1 cellular context compared by ENCODE assay signal in the genomic region with DNA sequence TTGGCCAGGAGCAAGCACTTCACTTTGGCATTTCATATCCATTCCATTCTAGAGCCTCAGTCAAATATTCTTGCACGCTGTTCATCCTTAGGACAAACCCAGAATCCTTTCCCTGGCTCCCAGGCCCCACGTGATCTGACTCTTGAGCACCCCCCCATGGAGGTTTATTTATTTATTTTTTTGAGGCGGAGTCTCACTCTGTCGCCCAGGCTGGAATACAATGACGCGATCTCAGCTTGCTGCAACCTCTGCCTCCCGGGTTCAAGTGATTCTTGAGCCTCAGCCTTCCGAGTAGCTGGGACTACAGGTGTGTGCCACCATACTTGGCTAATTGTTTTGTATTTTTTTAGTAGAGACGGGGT.
TF ChIP-seq lines count a peak whose summit lies in the region.

No MANE protein-coding gene starts in this region.

TF ChIP-seq in IMR-90, 13 proteins besides CTCF, POLR2A, EP300 and RAD21:
- TF ChIP-seq NFE2L2 (IDR thresholded peaks at IDR 0.05; ENCODE audit: low read depth, low read length) (no peak), MAZ (IDR thresholded peaks at IDR 0.05; ENCODE audit: borderline replicate concordance, low read depth, low read length) (no peak), MAFK (IDR thresholded peaks at IDR 0.05; ENCODE audit: low read depth, low read length) (no peak), CEBPB (IDR thresholded peaks at IDR 0.05; ENCODE audit: low read depth, low read length) (no peak)
- TF ChIP-seq, protein P1, sequence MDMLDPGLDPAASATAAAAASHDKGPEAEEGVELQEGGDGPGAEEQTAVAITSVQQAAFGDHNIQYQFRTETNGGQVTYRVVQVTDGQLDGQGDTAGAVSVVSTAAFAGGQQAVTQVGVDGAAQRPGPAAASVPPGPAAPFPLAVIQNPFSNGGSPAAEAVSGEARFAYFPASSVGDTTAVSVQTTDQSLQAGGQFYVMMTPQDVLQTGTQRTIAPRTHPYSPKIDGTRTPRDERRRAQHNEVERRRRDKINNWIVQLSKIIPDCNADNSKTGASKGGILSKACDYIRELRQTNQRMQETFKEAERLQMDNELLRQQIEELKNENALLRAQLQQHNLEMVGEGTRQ (IDR thresholded peaks at IDR 0.05; ENCODE audit: low read depth, low read length) = peak; percentile 82
